Comparison of ENCODE assay signal across 1 cellular context in genomic region chr1:167332503-167332902, GRCh38.
TF ChIP-seq lines count a peak whose summit lies in the region.

No MANE protein-coding gene starts in this region.

TF ChIP-seq in K562, 482 proteins besides CTCF, POLR2A, EP300 and RAD21 (continued from another document and continues in another):
- TF ChIP-seq GMEB1 (CRISPR knock-in tag; IDR thresholded peaks at IDR 0.05) (no peak), TRIM28 (IDR thresholded peaks at IDR 0.05) (no peak), HDAC2 (IDR thresholded peaks at IDR 0.05) (no peak), ZNF174 (CRISPR knock-in tag; IDR thresholded peaks at IDR 0.05) (no peak), HNRNPUL1 (IDR thresholded peaks at IDR 0.05; ENCODE audit: low read length) (no peak), GATAD2B (IDR thresholded peaks at IDR 0.05; ENCODE audit: borderline replicate concordance) (0 out of 2 replicates have a peak, but pooled peaks have one; percentile 62), ELF2 (CRISPR knock-in tag; IDR thresholded peaks at IDR 0.05) (no peak), RFX7 (CRISPR knock-in tag; IDR thresholded peaks at IDR 0.05) (no peak), BMI1 (IDR thresholded peaks at IDR 0.05; ENCODE audit: low read length) (no peak), MEIS2 (IDR thresholded peaks at IDR 0.05; ENCODE audit: partially characterized antibody) (peak; percentile 89), COPS2 (conservative IDR thresholded peaks at IDR 0.05) (no peak), CEBPB (tag; IDR thresholded peaks at IDR 0.05) (no peak), MNT (conservative IDR thresholded peaks at IDR 0.05) (no peak), PPARD (CRISPR knock-in tag; IDR thresholded peaks at IDR 0.05) (no peak), HDGF (IDR thresholded peaks at IDR 0.05) (no peak), POLR2AphosphoS5 (IDR thresholded peaks at IDR 0.05; ENCODE audit: control insufficient read depth, insufficient read depth, low read depth, low read length) (no peak), NFE2 (IDR thresholded peaks at IDR 0.05; ENCODE audit: low read depth) (no peak), ZBTB43 (CRISPR knock-in tag; IDR thresholded peaks at IDR 0.05) (no peak), FOXJ3 (CRISPR knock-in tag; IDR thresholded peaks at IDR 0.05) (no peak), SAP30 (IDR thresholded peaks at IDR 0.05; ENCODE audit: borderline replicate concordance, insufficient read depth, low read depth, low read length, poor library complexity, severe bottlenecking) (no peak), KDM5B (IDR thresholded peaks at IDR 0.05; ENCODE audit: insufficient replicate concordance, low read depth, low read length) (no peak), PHTF2 (CRISPR knock-in tag; IDR thresholded peaks at IDR 0.05) (no peak), DPF2 (IDR thresholded peaks at IDR 0.05) (peak; percentile 59), YBX1 (IDR thresholded peaks at IDR 0.05) (no peak), ELF4 (CRISPR knock-in tag; IDR thresholded peaks at IDR 0.05) (no peak), CBFA2T2 (conservative IDR thresholded peaks at IDR 0.05) (peak; percentile 63), MXI1 (IDR thresholded peaks at IDR 0.05; ENCODE audit: low read depth, low read length) (no peak), PTTG1 (tag; IDR thresholded peaks at IDR 0.05; ENCODE audit: low read depth) (no peak), FOXM1 (IDR thresholded peaks at IDR 0.05; ENCODE audit: low read depth) (no peak), FOXM1 (CRISPR knock-in tag; IDR thresholded peaks at IDR 0.05; ENCODE audit: low read depth) (no peak), KLF13 (tag; IDR thresholded peaks at IDR 0.05; ENCODE audit: borderline replicate concordance, low read depth) (no peak), TAL1 (IDR thresholded peaks at IDR 0.05) (peak; percentile 68), FOXK1 (CRISPR knock-in tag; IDR thresholded peaks at IDR 0.05; ENCODE audit: borderline replicate concordance) (no peak), DNMT1 (IDR thresholded peaks at IDR 0.05) (no peak), TEAD4 (IDR thresholded peaks at IDR 0.05; ENCODE audit: low read length) (peak; percentile 56), TEAD4 (CRISPR knock-in tag; IDR thresholded peaks at IDR 0.05; ENCODE audit: borderline replicate concordance) (no peak), CBFA2T3 (IDR thresholded peaks at IDR 0.05) (peak; percentile 82), ZNF586 (CRISPR knock-in tag; conservative IDR thresholded peaks at IDR 0.05) (no peak), RBM15 (IDR thresholded peaks at IDR 0.05; ENCODE audit: insufficient read depth, low read length) (no peak), CREM (IDR thresholded peaks at IDR 0.05; ENCODE audit: low read depth) (no peak), NCOA4 (IDR thresholded peaks at IDR 0.05; ENCODE audit: partially characterized antibody) (no peak), ZNF639 (CRISPR knock-in tag; conservative IDR thresholded peaks at IDR 0.05 in 1 of 2, IDR thresholded peaks at IDR 0.05 in 1 of 2) (no peak), HDAC1 (IDR thresholded peaks at IDR 0.05) (no peak), ZNF134 (CRISPR knock-in tag; conservative IDR thresholded peaks at IDR 0.05) (no peak), FOXA3 (CRISPR knock-in tag; conservative IDR thresholded peaks at IDR 0.05 in 1 of 2, IDR thresholded peaks at IDR 0.05 in 1 of 2) (0 out of 4 replicates have a peak, but pooled peaks of 1 of the 2 experiments have one; percentile 16), ZNF12 (CRISPR knock-in tag; IDR thresholded peaks at IDR 0.05) (no peak), IRF1 (CRISPR knock-in tag; IDR thresholded peaks at IDR 0.05; ENCODE audit: borderline replicate concordance) (no peak), SOX6 (IDR thresholded peaks at IDR 0.05) (no peak), HMGN3 (IDR thresholded peaks at IDR 0.05; ENCODE audit: borderline replicate concordance, extremely low read depth, insufficient read length, low read depth, low read length) (no peak), TRIM25 (IDR thresholded peaks at IDR 0.05; ENCODE audit: borderline replicate concordance) (no peak), ARID1B (IDR thresholded peaks at IDR 0.05) (peak; percentile 83), JUN (IDR thresholded peaks at IDR 0.05; ENCODE audit: borderline replicate concordance, low read depth, low read length) (no peak), JUN (CRISPR knock-in tag; IDR thresholded peaks at IDR 0.05; ENCODE audit: borderline replicate concordance) (no peak), ZFP36 (IDR thresholded peaks at IDR 0.05; ENCODE audit: low read depth, low read length, partially characterized antibody) (no peak)
- TF ChIP-seq, protein P1, sequence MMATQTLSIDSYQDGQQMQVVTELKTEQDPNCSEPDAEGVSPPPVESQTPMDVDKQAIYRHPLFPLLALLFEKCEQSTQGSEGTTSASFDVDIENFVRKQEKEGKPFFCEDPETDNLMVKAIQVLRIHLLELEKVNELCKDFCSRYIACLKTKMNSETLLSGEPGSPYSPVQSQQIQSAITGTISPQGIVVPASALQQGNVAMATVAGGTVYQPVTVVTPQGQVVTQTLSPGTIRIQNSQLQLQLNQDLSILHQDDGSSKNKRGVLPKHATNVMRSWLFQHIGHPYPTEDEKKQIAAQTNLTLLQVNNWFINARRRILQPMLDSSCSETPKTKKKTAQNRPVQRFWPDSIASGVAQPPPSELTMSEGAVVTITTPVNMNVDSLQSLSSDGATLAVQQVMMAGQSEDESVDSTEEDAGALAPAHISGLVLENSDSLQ (IDR thresholded peaks at IDR 0.05): peak; percentile 33
- TF ChIP-seq, protein P2, sequence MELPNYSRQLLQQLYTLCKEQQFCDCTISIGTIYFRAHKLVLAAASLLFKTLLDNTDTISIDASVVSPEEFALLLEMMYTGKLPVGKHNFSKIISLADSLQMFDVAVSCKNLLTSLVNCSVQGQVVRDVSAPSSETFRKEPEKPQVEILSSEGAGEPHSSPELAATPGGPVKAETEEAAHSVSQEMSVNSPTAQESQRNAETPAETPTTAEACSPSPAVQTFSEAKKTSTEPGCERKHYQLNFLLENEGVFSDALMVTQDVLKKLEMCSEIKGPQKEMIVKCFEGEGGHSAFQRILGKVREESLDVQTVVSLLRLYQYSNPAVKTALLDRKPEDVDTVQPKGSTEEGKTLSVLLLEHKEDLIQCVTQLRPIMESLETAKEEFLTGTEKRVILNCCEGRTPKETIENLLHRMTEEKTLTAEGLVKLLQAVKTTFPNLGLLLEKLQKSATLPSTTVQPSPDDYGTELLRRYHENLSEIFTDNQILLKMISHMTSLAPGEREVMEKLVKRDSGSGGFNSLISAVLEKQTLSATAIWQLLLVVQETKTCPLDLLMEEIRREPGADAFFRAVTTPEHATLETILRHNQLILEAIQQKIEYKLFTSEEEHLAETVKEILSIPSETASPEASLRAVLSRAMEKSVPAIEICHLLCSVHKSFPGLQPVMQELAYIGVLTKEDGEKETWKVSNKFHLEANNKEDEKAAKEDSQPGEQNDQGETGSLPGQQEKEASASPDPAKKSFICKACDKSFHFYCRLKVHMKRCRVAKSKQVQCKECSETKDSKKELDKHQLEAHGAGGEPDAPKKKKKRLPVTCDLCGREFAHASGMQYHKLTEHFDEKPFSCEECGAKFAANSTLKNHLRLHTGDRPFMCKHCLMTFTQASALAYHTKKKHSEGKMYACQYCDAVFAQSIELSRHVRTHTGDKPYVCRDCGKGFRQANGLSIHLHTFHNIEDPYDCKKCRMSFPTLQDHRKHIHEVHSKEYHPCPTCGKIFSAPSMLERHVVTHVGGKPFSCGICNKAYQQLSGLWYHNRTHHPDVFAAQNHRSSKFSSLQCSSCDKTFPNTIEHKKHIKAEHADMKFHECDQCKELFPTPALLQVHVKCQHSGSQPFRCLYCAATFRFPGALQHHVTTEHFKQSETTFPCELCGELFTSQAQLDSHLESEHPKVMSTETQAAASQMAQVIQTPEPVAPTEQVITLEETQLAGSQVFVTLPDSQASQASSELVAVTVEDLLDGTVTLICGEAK (IDR thresholded peaks at IDR 0.05): no peak
- TF ChIP-seq, protein P2 (CRISPR knock-in tag; IDR thresholded peaks at IDR 0.05): no peak
